Comparison of ENCODE assay signal across 13 cellular contexts in genomic region chr9:84123648-84124406, GRCh38.
DNase-seq lines count a peak whose midpoint lies in the region; ATAC-seq and TF ChIP-seq lines count a peak whose summit lies in the region.
"Had no signal": no experiment of that assay in that cellular context is flagged by ENCODE, and none has a peak within 500 bp of the region (broad histone marks: within the 10 kb centered on the region; RNA-seq: fewer than 3 reads in every experiment).

No MANE protein-coding gene starts in this region.

- H3K4me3 ChIP-seq in testis = no peak overlapping the region

- DNase-seq in testis = no peak
- DNase-seq in HEK293T (ENCODE audit: extremely low spot score) = no peak
- no peak for DNase-seq in cerebellar cortex (ENCODE audit: low spot score)
- no peak for DNase-seq in GF-D8 (lab: John Stamatoyannopoulos, UW)
- DNase-seq: CD8-positive, alpha-beta memory T cell; erythroblast; NCI-H345 had no signal

- WGBS in testis, 2 donors = 42 to 46% methylated on average over 3 of the region's 3 CpGs

- H3K4me1 ChIP-seq in testis = peaks cover 4% of the 10 kb centered on the region

- H3K27ac Mint-ChIP-seq in activated T-helper 17 cell treated with anti-CD3 and anti-CD28 coated beads, Interleukin-2, amount 50 U/mL, for 72 hours = no peak overlapping the region
- H3K27ac Mint-ChIP-seq: IgD-negative memory B cell had no signal

- CTCF ChIA-PET in HEK293T (lab: Yijun Ruan, JAX) = no interaction called here

- TF ChIP-seq CTCF in testis (IDR thresholded peaks at IDR 0.05) = no peak

- no peak for TF ChIP-seq POLR2A in testis (IDR thresholded peaks at IDR 0.05)

- ATAC-seq in GM18858 (IDR thresholded peaks at IDR 0.05; ENCODE audit: unreplicated experiment) = peak; percentile 93
- peak; percentile 76 for ATAC-seq in GM21423 (IDR thresholded peaks at IDR 0.05; ENCODE audit: unreplicated experiment)
- ATAC-seq in HG03064 (IDR thresholded peaks at IDR 0.05; ENCODE audit: low read depth, unreplicated experiment) = peak; percentile 88
- peak; percentile 58 for ATAC-seq in activated T-helper 17 cell treated with anti-CD3 and anti-CD28 coated beads, Interleukin-2, amount 50 U/mL, for 72 hours (replicated peaks)

- intact Hi-C loops in testis (cut with DNase I; ENCODE audit: low total_unique reads) = no loop called here

- no peaks in the 10 kb centered on the region for H3K36me3 ChIP-seq in testis (ENCODE audit: low read depth, missing control alignments)

- no peaks in the 10 kb centered on the region for H3K36me3 Mint-ChIP-seq in activated T-helper 17 cell treated with anti-CD3 and anti-CD28 coated beads, Interleukin-2, amount 50 U/mL, for 72 hours (ENCODE audit: low read depth)
- H3K36me3 Mint-ChIP-seq: brain had no signal

- H3K4me3 Mint-ChIP-seq in activated T-helper 17 cell treated with anti-CD3 and anti-CD28 coated beads, Interleukin-2, amount 50 U/mL, for 72 hours = no peak overlapping the region
- H3K4me3 Mint-ChIP-seq: brain; CD8-positive, alpha-beta memory T cell; IgD-negative memory B cell had no signal

- POLR2A ChIA-PET in HEK293T (lab: Yijun Ruan, JAX) = no interaction called here

- peak overlapping the region in 1 of 2 donors; percentile 17 for H3K27ac ChIP-seq in testis

- peaks cover 12% of the 10 kb centered on the region for H3K27me3 Mint-ChIP-seq in activated T-helper 17 cell treated with anti-CD3 and anti-CD28 coated beads, Interleukin-2, amount 50 U/mL, for 72 hours
- H3K27me3 Mint-ChIP-seq: brain had no signal

- H3K4me1 Mint-ChIP-seq in activated T-helper 17 cell treated with anti-CD3 and anti-CD28 coated beads, Interleukin-2, amount 50 U/mL, for 72 hours = no peaks in the 10 kb centered on the region

- H3K9me3 ChIP-seq in testis = no peaks in the 10 kb centered on the region

- H3K27me3 ChIP-seq in testis = no peaks in the 10 kb centered on the region

- peaks cover 3% of the 10 kb centered on the region for H3K9me3 Mint-ChIP-seq in activated T-helper 17 cell treated with anti-CD3 and anti-CD28 coated beads, Interleukin-2, amount 50 U/mL, for 72 hours

TF ChIP-seq in HEK293T, 16 proteins besides CTCF, POLR2A, EP300 and RAD21:
- TF ChIP-seq LEF1 (IDR thresholded peaks at IDR 0.05; ENCODE audit: borderline replicate concordance) (no peak), FOXA1 (IDR thresholded peaks at IDR 0.05) (no peak), CTBP1 (IDR thresholded peaks at IDR 0.05; ENCODE audit: borderline replicate concordance) (no peak), ZNF384 (IDR thresholded peaks at IDR 0.05) (no peak), HDGF (IDR thresholded peaks at IDR 0.05; ENCODE audit: borderline replicate concordance) (no peak), SUZ12 (IDR thresholded peaks at IDR 0.05) (no peak), ELF4 (IDR thresholded peaks at IDR 0.05) (no peak), TARDBP (IDR thresholded peaks at IDR 0.05) (no peak), SP1 (IDR thresholded peaks at IDR 0.05) (no peak), FOXK2 (IDR thresholded peaks at IDR 0.05) (no peak), FOXM1 (IDR thresholded peaks at IDR 0.05; ENCODE audit: borderline replicate concordance) (no peak), BHLHE40 (IDR thresholded peaks at IDR 0.05; ENCODE audit: borderline replicate concordance) (no peak), L3MBTL2 (conservative IDR thresholded peaks at IDR 0.05) (no peak), ARNT (IDR thresholded peaks at IDR 0.05) (no peak), NFRKB (IDR thresholded peaks at IDR 0.05) (no peak)
- TF ChIP-seq, protein P1, sequence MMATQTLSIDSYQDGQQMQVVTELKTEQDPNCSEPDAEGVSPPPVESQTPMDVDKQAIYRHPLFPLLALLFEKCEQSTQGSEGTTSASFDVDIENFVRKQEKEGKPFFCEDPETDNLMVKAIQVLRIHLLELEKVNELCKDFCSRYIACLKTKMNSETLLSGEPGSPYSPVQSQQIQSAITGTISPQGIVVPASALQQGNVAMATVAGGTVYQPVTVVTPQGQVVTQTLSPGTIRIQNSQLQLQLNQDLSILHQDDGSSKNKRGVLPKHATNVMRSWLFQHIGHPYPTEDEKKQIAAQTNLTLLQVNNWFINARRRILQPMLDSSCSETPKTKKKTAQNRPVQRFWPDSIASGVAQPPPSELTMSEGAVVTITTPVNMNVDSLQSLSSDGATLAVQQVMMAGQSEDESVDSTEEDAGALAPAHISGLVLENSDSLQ (IDR thresholded peaks at IDR 0.05) = no peak
TF ChIP-seq in HEK293T: peak in this region for 0.
